In genomic region chr16:87856796-87857228, GRCh38 we compare ENCODE assay signal across 9 cellular contexts. TPM values are rescaled to one million over a fixed set of nuclear protein-coding genes. Genes with fewer than 3 reads are reported as not detected.
DNase-seq lines count a peak whose midpoint lies in the region; ATAC-seq and TF ChIP-seq lines count a peak whose summit lies in the region.
"Had no signal": no experiment of that assay in that cellular context is flagged by ENCODE, and none has a peak within 500 bp of the region (broad histone marks: within the 10 kb centered on the region; RNA-seq: fewer than 3 reads in every experiment).

No MANE protein-coding gene starts in this region.

- TF ChIP-seq CTCF in testis (IDR thresholded peaks at IDR 0.05) (no peak), foreskin keratinocyte (conservative IDR thresholded peaks at IDR 0.05) (no peak)

- H3K36me3 Mint-ChIP-seq in activated T-cell treated with anti-CD3 and anti-CD28 coated beads, Interleukin-2, amount 50 U/mL, for 24 hours (ENCODE audit: low read depth): peaks cover 98% of the 10 kb centered on the region
- peaks cover 86% of the 10 kb centered on the region for H3K36me3 Mint-ChIP-seq in activated T-helper 2 cell treated with anti-CD3 and anti-CD28 coated beads, Interferon-gamma antibody, Interleukin-2, Interleukin-4, amounts not matched to agents 10 μg/mL and 5 μg/mL and 100 μg/mL, durations not matched to agents 14 hours and 24 hours and 36 hours (ENCODE audit: low read depth)
- H3K36me3 Mint-ChIP-seq in memory B cell: peaks cover 1% of the 10 kb centered on the region

- ATAC-seq in memory B cell (ENCODE audit: low read depth) (no peak), foreskin keratinocyte (no peak)

- H3K36me3 ChIP-seq in testis (ENCODE audit: low read depth, missing control alignments): no peaks in the 10 kb centered on the region

- no peak overlapping the region for H3K4me3 ChIP-seq in testis

- peak overlapping the region; percentile 96 for H3K27ac Mint-ChIP-seq in activated T-cell treated with anti-CD3 and anti-CD28 coated beads, Interleukin-2, amount 50 U/mL, for 24 hours
- peak overlapping the region; percentile 81 for H3K27ac Mint-ChIP-seq in activated T-helper 2 cell treated with anti-CD3 and anti-CD28 coated beads, Interferon-gamma antibody, Interleukin-2, Interleukin-4, amounts not matched to agents 10 μg/mL and 5 μg/mL and 100 μg/mL, durations not matched to agents 14 hours and 24 hours and 36 hours
- H3K27ac Mint-ChIP-seq in memory B cell: peak overlapping the region; percentile 82

- no peaks in the 10 kb centered on the region for H3K27me3 Mint-ChIP-seq in activated T-cell treated with anti-CD3 and anti-CD28 coated beads, Interleukin-2, amount 50 U/mL, for 24 hours
- no peaks in the 10 kb centered on the region for H3K27me3 Mint-ChIP-seq in activated T-helper 2 cell treated with anti-CD3 and anti-CD28 coated beads, Interferon-gamma antibody, Interleukin-2, Interleukin-4, amounts not matched to agents 10 μg/mL and 5 μg/mL and 100 μg/mL, durations not matched to agents 14 hours and 24 hours and 36 hours (ENCODE audit: low read depth)
- no peaks in the 10 kb centered on the region for H3K27me3 Mint-ChIP-seq in memory B cell

- H3K9me3 ChIP-seq in testis: no peaks in the 10 kb centered on the region

- H3K4me3 Mint-ChIP-seq in activated T-cell treated with anti-CD3 and anti-CD28 coated beads, Interleukin-2, amount 50 U/mL, for 24 hours: peak overlapping the region; percentile 71
- H3K4me3 Mint-ChIP-seq in activated T-helper 2 cell treated with anti-CD3 and anti-CD28 coated beads, Interferon-gamma antibody, Interleukin-2, Interleukin-4, amounts not matched to agents 10 μg/mL and 5 μg/mL and 100 μg/mL, durations not matched to agents 14 hours and 24 hours and 36 hours (ENCODE audit: low read depth): peak overlapping the region; percentile 60
- H3K4me3 Mint-ChIP-seq in memory B cell: peak overlapping the region; percentile 82

- H3K4me1 Mint-ChIP-seq in activated T-cell treated with anti-CD3 and anti-CD28 coated beads, Interleukin-2, amount 50 U/mL, for 24 hours (ENCODE audit: low read depth): peaks cover 87% of the 10 kb centered on the region
- peaks cover 60% of the 10 kb centered on the region for H3K4me1 Mint-ChIP-seq in activated T-helper 2 cell treated with anti-CD3 and anti-CD28 coated beads, Interferon-gamma antibody, Interleukin-2, Interleukin-4, amounts not matched to agents 10 μg/mL and 5 μg/mL and 100 μg/mL, durations not matched to agents 14 hours and 24 hours and 36 hours (ENCODE audit: low read depth)
- peaks cover 21% of the 10 kb centered on the region for H3K4me1 Mint-ChIP-seq in memory B cell

- intact Hi-C loops in activated T-helper 2 cell treated with anti-CD3 and anti-CD28 coated beads, Interferon-gamma antibody, Interleukin-2, Interleukin-4, amounts not matched to agents 10 μg/mL and 5 μg/mL and 100 μg/mL, durations not matched to agents 14 hours and 24 hours and 36 hours (cut with micrococcal nuclease): loop anchor here (1.0 kb wide), 1 partner anchor 9 kb away; no protein-coding TSS in a partner anchor
- intact Hi-C loops in testis (cut with DNase I; ENCODE audit: low total_unique reads): no loop called here

- no peak for TF ChIP-seq POLR2A in testis (IDR thresholded peaks at IDR 0.05)

- H3K9me3 Mint-ChIP-seq in activated T-cell treated with anti-CD3 and anti-CD28 coated beads, Interleukin-2, amount 50 U/mL, for 24 hours: no peaks in the 10 kb centered on the region
- H3K9me3 Mint-ChIP-seq in activated T-helper 2 cell treated with anti-CD3 and anti-CD28 coated beads, Interferon-gamma antibody, Interleukin-2, Interleukin-4, amounts not matched to agents 10 μg/mL and 5 μg/mL and 100 μg/mL, durations not matched to agents 14 hours and 24 hours and 36 hours: no peaks in the 10 kb centered on the region
- H3K9me3 Mint-ChIP-seq in memory B cell: no peaks in the 10 kb centered on the region

- no peak for DNase-seq in activated T-cell treated with anti-CD3 and anti-CD28 coated beads, Interleukin-2, amount 50 U/mL, for 24 hours
- no peak for DNase-seq in activated T-cell treated with anti-CD3 and anti-CD28 coated beads, Interleukin-2, amount 50 U/mL, for 48 hours
- no peak for DNase-seq in activated T-helper 2 cell treated with anti-CD3 and anti-CD28 coated beads, Interferon-gamma antibody, Interleukin-2, Interleukin-4, amounts not matched to agents 10 μg/mL and 5 μg/mL and 100 μg/mL, durations not matched to agents 14 hours and 24 hours and 36 hours (ENCODE audit: low spot score)
- DNase-seq in memory B cell (ENCODE audit: low spot score in 2 of 2) (no peak), testis (no peak), foreskin keratinocyte (no peak), T-helper 9 cell (no peak), GM19238 (ENCODE audit: insufficient read length, low spot score) (no peak)
- DNase-seq: AML-193 had no signal

- 63 to 79% methylated on average over 15 of the region's 15 CpGs for WGBS in testis, 2 donors

- H3K27me3 ChIP-seq in testis (no peaks in the 10 kb centered on the region), foreskin keratinocyte (no peaks in the 10 kb centered on the region)

- H3K4me1 ChIP-seq in testis (peaks cover 77% of the 10 kb centered on the region), foreskin keratinocyte (peaks cover 21% of the 10 kb centered on the region)

- H3K27ac ChIP-seq in testis (peak overlapping the region; percentile 31 to 59), foreskin keratinocyte (no peak overlapping the region)

RNA-seq across cellular contexts. Expression of gene SLC7A5, which starts 12.5 kb away (rescaled TPM):
- total RNA-seq in activated T-helper 2 cell treated with anti-CD3 and anti-CD28 coated beads, Interferon-gamma antibody, Interleukin-2, Interleukin-4, amounts not matched to agents 10 μg/mL and 5 μg/mL and 100 μg/mL, durations not matched to agents 14 hours and 24 hours and 36 hours: 271 TPM in 2 replicates
- 100 to 1,000 TPM; 263 to 290 TPM for total RNA-seq in testis
- 179 TPM for polyA plus RNA-seq in testis (ENCODE audit: insufficient read depth, low read depth, low replicate concordance)
- 455 and 588 TPM in 2 replicates for total RNA-seq in foreskin keratinocyte
- polyA plus RNA-seq in foreskin keratinocyte: 419 and 621 TPM in 2 replicates
